In genomic region chr2:86105969-86106945, GRCh38 we compare ENCODE assay signal across 8 cellular contexts. TPM values are rescaled to one million over a fixed set of nuclear protein-coding genes. Genes with fewer than 3 reads are reported as not detected.
A peak's percentile ranks its signal among the peaks of the same experiment; 100 is the strongest.
DNase-seq lines count a peak whose midpoint lies in the region; ATAC-seq, FAIRE-seq and TF ChIP-seq lines count a peak whose summit lies in the region.

TSS of gene PTCD3 (plus strand) at chr2:86106235. CDS start at chr2:86106248, 13 bp downstream.

- H3K36me3 ChIP-seq in HUES64 (ENCODE audit: insufficient read depth, low read length) = peaks cover 67% of the 10 kb centered on the region
- peaks cover 61% of the 10 kb centered on the region for H3K36me3 ChIP-seq in OCI-LY1 (ENCODE audit: insufficient read depth, low read length)
- H3K36me3 ChIP-seq in mesodermal cell (ENCODE audit: control insufficient read depth, insufficient read depth, low read length) = peaks cover 54% of the 10 kb centered on the region

- H3K27me3 ChIP-seq in HUES64 (ENCODE audit: insufficient read depth, low read length) (no peaks in the 10 kb centered on the region), OCI-LY1 (ENCODE audit: insufficient read depth, low read length) (no peaks in the 10 kb centered on the region)

- H3K4me3 ChIP-seq in HUES64 (ENCODE audit: low read length) = peak within 1 kb of the TSS; percentile 83
- H3K4me3 ChIP-seq in OCI-LY1 (ENCODE audit: low read depth, low read length, poor library complexity, severe bottlenecking) = peak within 1 kb of the TSS; percentile 85
- peak within 1 kb of the TSS; percentile 92 for H3K4me3 ChIP-seq in mesodermal cell (ENCODE audit: extremely low read depth, insufficient read depth, low read length, poor library complexity, severe bottlenecking)

- TF ChIP-seq CTCF in OCI-LY1 (IDR thresholded peaks at IDR 0.05; ENCODE audit: low read length) = no peak

- in situ Hi-C loops in Caki2 (cut with HindIII; ENCODE audit: low pct_unique_long_range_greater_than_20kb, low sequenced_read_pairs) = no loop called here

- no peaks in the 10 kb centered on the region for H3K9me3 ChIP-seq in HUES64 (ENCODE audit: insufficient read depth, low read depth, low read length)
- no peaks in the 10 kb centered on the region for H3K9me3 ChIP-seq in OCI-LY1 (ENCODE audit: low read length)
- no peaks in the 10 kb centered on the region for H3K9me3 ChIP-seq in mesodermal cell (ENCODE audit: control insufficient read depth, low read length)

- peak; percentile 95 for DNase-seq in Caki2 (ENCODE audit: low read depth)
- peak; percentile 91 for DNase-seq in activated CD8-positive, alpha-beta memory T cell treated with anti-CD3 and anti-CD28 coated beads, Interleukin-2, amount 50 U/mL, for 4 hours
- peak; percentile 90 to 92 for DNase-seq in stimulated activated CD8-positive, alpha-beta memory T cell treated with anti-CD3 and anti-CD28 coated beads, Interleukin-15, amount 100 ng/mL, for 48 hours (ENCODE audit: low read depth in 2 of 2)

- peak within 1 kb of the TSS; percentile 84 for H3K4me2 ChIP-seq in OCI-LY1 (ENCODE audit: low read length)

- peak within 1 kb of the TSS; percentile 83 for H3K27ac ChIP-seq in HUES64 (ENCODE audit: low read depth, low read length)
- peak within 1 kb of the TSS; percentile 59 for H3K27ac ChIP-seq in OCI-LY1 (ENCODE audit: low read depth, low read length, poor library complexity, severe bottlenecking)
- H3K27ac ChIP-seq in mesodermal cell (ENCODE audit: low read depth, low read length, severe bottlenecking) = peak within 1 kb of the TSS; percentile 95

- H2AFZ ChIP-seq in OCI-LY1 (ENCODE audit: low read length) = no peak within 1 kb of the TSS

- ATAC-seq in GM21423 (IDR thresholded peaks at IDR 0.05; ENCODE audit: unreplicated experiment) = peak; percentile 91

- WGBS in HUES64 = under 1% methylated on average over 43 of the region's 44 CpGs
- 0 to 1% methylated on average over 26 to 34 of the region's 44 CpGs for WGBS in mesodermal cell (ENCODE audit: insufficient coverage in 2 of 2), 2 experiments

- no peaks in the 10 kb centered on the region for H3F3A ChIP-seq in OCI-LY1 (ENCODE audit: insufficient read depth, low read length)

- H3K4me1 ChIP-seq in HUES64 (ENCODE audit: insufficient read depth, low read length) (peaks cover 13% of the 10 kb centered on the region), OCI-LY1 (ENCODE audit: insufficient read depth, low read length, severe bottlenecking) (peaks cover 32% of the 10 kb centered on the region), mesodermal cell (ENCODE audit: control insufficient read depth, insufficient read depth, low read length, poor library complexity, severe bottlenecking) (peaks cover 6% of the 10 kb centered on the region)

- peak; percentile 74 for FAIRE-seq in endometrium (lab: Jason Lieb, UNC)

- H3K9ac ChIP-seq in HUES64 (ENCODE audit: low read depth, low read length) (peak within 1 kb of the TSS; percentile 95), OCI-LY1 (ENCODE audit: low read length) (peak within 1 kb of the TSS; percentile 85)

- H3K79me2 ChIP-seq in OCI-LY1 (ENCODE audit: insufficient read depth, low read length) = peaks cover 86% of the 10 kb centered on the region

- no peaks in the 10 kb centered on the region for H3K9me2 ChIP-seq in OCI-LY1 (ENCODE audit: low read depth, low read length)

- no peaks in the 10 kb centered on the region for H4K20me1 ChIP-seq in OCI-LY1 (ENCODE audit: insufficient read depth, low read length)

RNA-seq across cellular contexts. Expression of gene PTCD3, which starts in this region (rescaled TPM):
- total RNA-seq in Caki2 (2014; rRNA removed; shearing (Covaris generic); ENCODE audit: low replicate concordance) = 55.5 and 59.2 TPM in 2 replicates
- 99.4 TPM for polyA plus RNA-seq in HUES64 (2013, experiment 1 of 2)
- polyA plus RNA-seq in HUES64 (2013, experiment 2 of 2) = 99.2 TPM
- polyA plus RNA-seq in mesodermal cell (2013, experiment 1 of 2) = 114 TPM
- 114 TPM for polyA plus RNA-seq in mesodermal cell (2013, experiment 2 of 2)

Comparison
In these comparisons a context has a peak if more than half of its experiments do, and no peak if none do; other contexts are left out.
1. Peak in every context shown above with its lines: DNase-seq, ATAC-seq, H3K4me3 ChIP-seq and H3K27ac ChIP-seq.